Comparison of ENCODE assay signal across 8 cellular contexts in the genomic region with DNA sequence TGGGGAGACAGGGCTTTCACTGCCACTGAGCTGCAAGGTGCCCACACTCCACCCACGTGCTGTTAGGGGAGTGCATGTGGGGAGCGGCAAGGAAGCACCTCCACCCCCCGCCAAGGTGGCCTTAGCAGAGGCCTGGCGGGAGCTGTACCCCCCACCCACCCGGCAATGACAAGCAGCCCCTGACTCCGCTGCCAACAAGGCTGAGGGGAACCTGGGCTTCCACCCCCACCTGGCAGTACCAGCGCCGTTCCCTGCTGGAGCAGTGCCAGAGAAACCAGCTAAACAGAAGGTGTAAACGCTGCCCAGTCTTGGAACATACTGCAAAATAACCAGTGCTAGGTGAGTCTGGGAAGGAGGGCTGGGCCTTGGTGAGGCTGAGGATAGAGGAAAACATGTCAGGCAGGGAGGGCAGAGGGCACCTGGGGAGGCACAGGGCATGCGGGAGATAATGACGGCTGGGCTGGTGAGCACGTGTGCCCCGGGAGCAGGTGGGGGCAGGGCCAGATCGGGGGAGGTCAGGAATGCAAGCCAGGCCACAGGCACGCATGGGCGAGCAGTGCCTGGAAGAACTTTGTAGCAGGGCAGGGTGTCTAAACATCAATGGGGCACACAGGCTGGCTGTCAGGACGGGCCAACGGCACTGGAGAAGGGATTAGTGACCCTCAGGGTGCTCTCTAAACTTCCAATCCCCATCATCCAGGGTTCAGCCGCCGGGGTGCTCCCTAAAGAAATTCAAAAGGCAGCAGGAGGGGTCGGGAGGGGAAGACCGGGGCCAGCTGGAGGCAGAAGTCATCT. TPM values are rescaled to one million over a fixed set of nuclear protein-coding genes. Genes with fewer than 3 reads are reported as not detected.
DNase-seq lines count a peak whose midpoint lies in the region; ATAC-seq and TF ChIP-seq lines count a peak whose summit lies in the region.

No MANE protein-coding gene starts in this region.

- peaks cover 50% of the 10 kb centered on the region for H3K4me1 Mint-ChIP-seq in osteocyte (ENCODE audit: unreplicated experiment)
- peaks cover 67% of the 10 kb centered on the region for H3K4me1 Mint-ChIP-seq in stimulated activated memory B cell treated with anti-CD40 and anti-IgM and Interleukin-4, amounts not matched to agents 10 μg/mL and 1 μg/mL and 100 μg/mL, for 72 hours

- H3K36me3 Mint-ChIP-seq in osteocyte (ENCODE audit: unreplicated experiment), result peaks cover 5% of the 10 kb centered on the region
- H3K36me3 Mint-ChIP-seq in stimulated activated memory B cell treated with anti-CD40 and anti-IgM and Interleukin-4, amounts not matched to agents 10 μg/mL and 1 μg/mL and 100 μg/mL, for 72 hours, result peaks cover 21% of the 10 kb centered on the region

- TF ChIP-seq CTCF in osteocyte (IDR thresholded peaks at IDR 0.05), result no peak

- H3K27me3 Mint-ChIP-seq in osteocyte (ENCODE audit: unreplicated experiment), result no peaks in the 10 kb centered on the region
- no peaks in the 10 kb centered on the region for H3K27me3 Mint-ChIP-seq in stimulated activated memory B cell treated with anti-CD40 and anti-IgM and Interleukin-4, amounts not matched to agents 10 μg/mL and 1 μg/mL and 100 μg/mL, for 72 hours

- ATAC-seq in esophagus mucosa (peak; percentile 44), GM21619 (IDR thresholded peaks at IDR 0.05; ENCODE audit: unreplicated experiment) (no peak)
- no peak for ATAC-seq in stimulated activated memory B cell treated with anti-CD40 and anti-IgM and Interleukin-4, amounts not matched to agents 10 μg/mL and 1 μg/mL and 100 μg/mL, for 72 hours

- H3K4me3 Mint-ChIP-seq in osteocyte (ENCODE audit: unreplicated experiment), result peak overlapping the region; percentile 15
- no peak overlapping the region for H3K4me3 Mint-ChIP-seq in stimulated activated memory B cell treated with anti-CD40 and anti-IgM and Interleukin-4, amounts not matched to agents 10 μg/mL and 1 μg/mL and 100 μg/mL, for 72 hours

- no peaks in the 10 kb centered on the region for H3K9me3 Mint-ChIP-seq in osteocyte (ENCODE audit: unreplicated experiment)
- no peaks in the 10 kb centered on the region for H3K9me3 Mint-ChIP-seq in stimulated activated memory B cell treated with anti-CD40 and anti-IgM and Interleukin-4, amounts not matched to agents 10 μg/mL and 1 μg/mL and 100 μg/mL, for 72 hours

- peak overlapping the region; percentile 13 for H3K27ac Mint-ChIP-seq in osteocyte (ENCODE audit: unreplicated experiment)
- no peak overlapping the region for H3K27ac Mint-ChIP-seq in stimulated activated memory B cell treated with anti-CD40 and anti-IgM and Interleukin-4, amounts not matched to agents 10 μg/mL and 1 μg/mL and 100 μg/mL, for 72 hours

- in situ Hi-C loops in Caki2 (cut with HindIII; ENCODE audit: low pct_unique_long_range_greater_than_20kb, low sequenced_read_pairs), result no loop called here

- DNase-seq in Caki2 (ENCODE audit: low read depth) (peak; percentile 82), NCI-H226 (peak; percentile 46), osteocyte (ENCODE audit: extremely low spot score, unreplicated experiment) (no peak), SIG-M5 treated with dmso at 0.1 percent for 504 hours (lab: John Stamatoyannopoulos, UW; ENCODE audit: unreplicated experiment) (no peak), germinal center (ENCODE audit: low spot score) (no peak)

RNA-seq across cellular contexts. Expression of a gene that starts 6.6 kb away (rescaled TPM):
- total RNA-seq in Caki2 (2014; rRNA removed; shearing (Covaris generic); ENCODE audit: low replicate concordance), result 34.8 and 37.7 TPM in 2 replicates
- total RNA-seq in esophagus mucosa (21.9 TPM), osteocyte (38.4 and 41.6 TPM in 2 replicates)

RNA-seq across cellular contexts. Expression of a gene that starts 31.0 kb away (rescaled TPM):
- total RNA-seq in Caki2 (2014; rRNA removed; shearing (Covaris generic); ENCODE audit: low replicate concordance), result 15.0 and 29.6 TPM in 2 replicates
- total RNA-seq in esophagus mucosa (21.4 TPM), osteocyte (28.9 and 29.1 TPM in 2 replicates)

Comparison
In these comparisons a context has a peak if more than half of its experiments do, and no peak if none do; other contexts are left out.
1. DNase-seq: peak in Caki2 (single experiment) and NCI-H226 (single experiment); none in osteocyte (single experiment), SIG-M5 treated with dmso at 0.1 percent for 504 hours (single experiment) and germinal center (single experiment).